In the genomic region with DNA sequence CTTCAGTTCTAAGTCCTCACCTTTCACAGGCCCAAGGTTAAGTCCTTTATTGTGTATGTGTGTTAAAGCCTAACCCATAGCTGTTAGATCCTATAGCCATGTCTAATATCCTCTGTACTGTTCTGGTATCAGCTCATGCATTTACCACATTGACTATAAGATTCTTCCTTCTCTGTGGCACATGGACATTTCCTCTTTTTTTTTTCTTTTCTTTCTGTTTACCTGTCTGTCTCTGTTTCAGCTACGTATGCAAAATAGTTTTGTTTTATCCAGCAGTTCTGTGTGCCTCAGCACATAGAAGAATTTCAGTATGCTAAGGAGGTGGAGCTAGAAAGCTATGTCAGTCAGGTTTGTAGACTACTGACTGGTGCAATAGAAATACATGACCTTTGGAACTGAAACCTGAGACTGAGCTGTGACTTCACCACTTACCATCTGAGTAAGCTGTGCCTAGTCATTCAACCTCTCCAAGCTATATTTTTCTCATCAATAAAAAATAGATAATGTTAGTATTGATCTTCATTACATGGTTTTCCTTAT, we compare ENCODE assay signal across 8 cellular contexts.
DNase-seq lines count a peak whose midpoint lies in the region; ATAC-seq, FAIRE-seq and TF ChIP-seq lines count a peak whose summit lies in the region.

No MANE protein-coding gene starts in this region.

- CTCF ChIA-PET in activated CD4-positive, alpha-beta T cell treated with anti-CD3 and anti-CD28 coated beads, Interleukin-2, amount 10 ng/mL, durations not matched to agents 7 days and 5 days (lab: Charles Lee), result no interaction called here

- no peaks in the 10 kb centered on the region for H3K4me1 ChIP-seq in uterus
- no peaks in the 10 kb centered on the region for H3K4me1 ChIP-seq in upper lobe of right lung

- FAIRE-seq in bronchial epithelial cell (lab: Jason Lieb, UNC), result no peak

- H3K36me3 ChIP-seq in bronchial epithelial cell (ENCODE audit: control insufficient read depth, insufficient read depth, low read length), result no peaks in the 10 kb centered on the region
- H3K36me3 ChIP-seq in uterus, result no peaks in the 10 kb centered on the region
- H3K36me3 ChIP-seq in upper lobe of right lung, result no peaks in the 10 kb centered on the region

- H3K4me3 ChIP-seq in bronchial epithelial cell (ENCODE audit: low read depth, low read length) (no peak overlapping the region), uterus (no peak overlapping the region), upper lobe of right lung (no peak overlapping the region)

- no peaks in the 10 kb centered on the region for H3K27me3 ChIP-seq in bronchial epithelial cell (ENCODE audit: control insufficient read depth, insufficient read depth, low read length)
- no peaks in the 10 kb centered on the region for H3K27me3 ChIP-seq in uterus
- H3K27me3 ChIP-seq in upper lobe of right lung, result no peaks in the 10 kb centered on the region

- no peaks in the 10 kb centered on the region for H3K36me3 Mint-ChIP-seq in activated CD4-positive, alpha-beta T cell treated with anti-CD3 and anti-CD28 coated beads, Interleukin-2, amount 10 ng/mL, durations not matched to agents 7 days and 5 days (ENCODE audit: low read depth)

- H3K4me1 Mint-ChIP-seq in activated CD4-positive, alpha-beta T cell treated with anti-CD3 and anti-CD28 coated beads, Interleukin-2, amount 10 ng/mL, durations not matched to agents 7 days and 5 days, result no peaks in the 10 kb centered on the region

- ATAC-seq in GM18861 (IDR thresholded peaks at IDR 0.05; ENCODE audit: unreplicated experiment) (peak; percentile 99), GM21786 (IDR thresholded peaks at IDR 0.05; ENCODE audit: unreplicated experiment) (peak; percentile 98), upper lobe of right lung (no peak)

- no peak for TF ChIP-seq POLR2A in uterus (IDR thresholded peaks at IDR 0.05)

- intact Hi-C loops in uterus (cut with DNase I; ENCODE audit: low total_unique reads), result no loop called here
- intact Hi-C loops in upper lobe of right lung (cut with DNase I), result no loop called here

- TF ChIP-seq CTCF in bronchial epithelial cell (IDR thresholded peaks at IDR 0.05; ENCODE audit: insufficient read depth, low read length, severe bottlenecking) (no peak), uterus (IDR thresholded peaks at IDR 0.05) (no peak), upper lobe of right lung (IDR thresholded peaks at IDR 0.05) (no peak)

- peak; percentile 32 for DNase-seq in HuH-7 (ENCODE audit: low spot score)
- peak; percentile 82 for DNase-seq in bronchial epithelial cell (ENCODE audit: low read depth)
- DNase-seq in stimulated activated CD4-positive, alpha-beta T cell treated with anti-CD3 and anti-CD28 coated beads, Interleukin-4, amount 100 ng/mL, for 24 hours, result no peak
- no peak for DNase-seq in uterus
- no peak for DNase-seq in activated CD4-positive, alpha-beta T cell treated with anti-CD3 and anti-CD28 coated beads, Interleukin-2, amount 10 ng/mL, durations not matched to agents 7 days and 5 days
- no peak for DNase-seq in upper lobe of right lung

- no peak overlapping the region for H3K27ac ChIP-seq in uterus
- no peak overlapping the region for H3K27ac ChIP-seq in upper lobe of right lung

- no peak overlapping the region for H3K4me3 Mint-ChIP-seq in activated CD4-positive, alpha-beta T cell treated with anti-CD3 and anti-CD28 coated beads, Interleukin-2, amount 10 ng/mL, durations not matched to agents 7 days and 5 days

- POLR2A ChIA-PET in activated CD4-positive, alpha-beta T cell treated with anti-CD3 and anti-CD28 coated beads, Interleukin-2, amount 10 ng/mL, durations not matched to agents 7 days and 5 days (lab: Charles Lee), result no interaction called here

- H3K27me3 Mint-ChIP-seq in activated CD4-positive, alpha-beta T cell treated with anti-CD3 and anti-CD28 coated beads, Interleukin-2, amount 10 ng/mL, durations not matched to agents 7 days and 5 days, result peaks cover 6% of the 10 kb centered on the region

- H3K27ac Mint-ChIP-seq in activated CD4-positive, alpha-beta T cell treated with anti-CD3 and anti-CD28 coated beads, Interleukin-2, amount 10 ng/mL, durations not matched to agents 7 days and 5 days, result no peak overlapping the region

- no peaks in the 10 kb centered on the region for H3K9me3 ChIP-seq in uterus
- H3K9me3 ChIP-seq in upper lobe of right lung, result peaks cover 2% of the 10 kb centered on the region

- H3K9me3 Mint-ChIP-seq in activated CD4-positive, alpha-beta T cell treated with anti-CD3 and anti-CD28 coated beads, Interleukin-2, amount 10 ng/mL, durations not matched to agents 7 days and 5 days, result no peaks in the 10 kb centered on the region

Comparison
In these comparisons a context has a peak if more than half of its experiments do, and no peak if none do; other contexts are left out.
1. DNase-seq: peak in HuH-7 (single experiment) and bronchial epithelial cell (single experiment); none in stimulated activated CD4-positive, alpha-beta T cell treated with anti-CD3 and anti-CD28 coated beads, Interleukin-4, amount 100 ng/mL, for 24 hours (single experiment), uterus (0 of 2), activated CD4-positive, alpha-beta T cell treated with anti-CD3 and anti-CD28 coated beads, Interleukin-2, amount 10 ng/mL, durations not matched to agents 7 days and 5 days (single experiment) and upper lobe of right lung (single experiment).